Comparison of ENCODE assay signal across 1 cellular context in the genomic region with DNA sequence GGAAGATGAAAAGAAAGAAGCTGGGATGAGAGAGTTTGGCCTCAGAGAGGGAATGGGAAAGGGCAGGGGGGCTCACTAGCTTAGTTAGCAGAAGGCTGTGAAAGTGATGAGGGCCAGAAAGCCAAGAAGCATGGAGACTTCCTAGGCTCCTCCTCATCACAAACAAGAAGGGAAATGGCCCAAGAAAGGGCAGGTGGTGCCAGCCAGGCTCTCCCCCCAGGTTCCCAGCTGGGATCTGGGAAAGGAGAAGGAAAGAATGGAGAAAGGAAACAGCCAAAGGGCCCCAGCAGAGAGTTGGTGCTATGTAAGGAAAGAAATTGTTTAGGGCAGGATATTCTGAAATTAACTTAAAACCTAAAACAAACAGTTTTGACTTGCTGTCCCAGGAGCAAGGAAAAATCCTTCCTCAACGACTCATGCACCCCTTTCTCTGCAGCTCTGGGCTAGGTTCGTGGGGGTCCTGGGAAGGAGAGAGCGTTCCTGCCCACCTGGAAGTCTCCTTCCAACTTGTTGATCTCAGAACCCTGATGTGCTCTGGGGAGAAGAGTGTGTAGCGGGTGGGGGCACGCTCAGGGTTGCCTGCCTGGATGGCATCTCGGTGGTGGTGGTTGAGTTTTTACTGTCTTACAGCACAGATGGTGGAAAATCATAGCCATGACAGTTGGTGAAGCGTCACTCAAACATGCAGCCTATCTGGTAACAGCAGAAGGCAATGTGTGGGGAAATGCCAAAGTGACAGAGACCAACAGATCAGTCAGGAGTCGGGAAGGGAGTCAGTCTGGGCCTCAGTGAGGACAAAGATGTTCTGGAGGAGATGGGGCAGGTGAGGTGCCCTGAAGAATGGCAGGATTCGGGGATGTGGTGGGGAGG.
TF ChIP-seq lines count a peak whose summit lies in the region.

No MANE protein-coding gene starts in this region.

TF ChIP-seq in A549, 52 proteins besides CTCF, POLR2A, EP300 and RAD21 (continued from another document):
- TF ChIP-seq BHLHE40 (IDR thresholded peaks at IDR 0.05; ENCODE audit: low read depth, low read length) (no peak), ZSCAN20 (CRISPR knock-in tag; IDR thresholded peaks at IDR 0.05) (no peak), CEBPB (IDR thresholded peaks at IDR 0.05) (no peak), KDM1A (IDR thresholded peaks at IDR 0.05; ENCODE audit: low read depth) (no peak)
- TF ChIP-seq, protein P1, sequence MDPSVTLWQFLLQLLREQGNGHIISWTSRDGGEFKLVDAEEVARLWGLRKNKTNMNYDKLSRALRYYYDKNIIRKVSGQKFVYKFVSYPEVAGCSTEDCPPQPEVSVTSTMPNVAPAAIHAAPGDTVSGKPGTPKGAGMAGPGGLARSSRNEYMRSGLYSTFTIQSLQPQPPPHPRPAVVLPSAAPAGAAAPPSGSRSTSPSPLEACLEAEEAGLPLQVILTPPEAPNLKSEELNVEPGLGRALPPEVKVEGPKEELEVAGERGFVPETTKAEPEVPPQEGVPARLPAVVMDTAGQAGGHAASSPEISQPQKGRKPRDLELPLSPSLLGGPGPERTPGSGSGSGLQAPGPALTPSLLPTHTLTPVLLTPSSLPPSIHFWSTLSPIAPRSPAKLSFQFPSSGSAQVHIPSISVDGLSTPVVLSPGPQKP (IDR thresholded peaks at IDR 0.05; ENCODE audit: low read depth, low read length), result no peak
